Comparison of ENCODE assay signal across 31 cellular contexts in genomic region chr2:200851398-200852248, GRCh38. TPM values are rescaled to one million over a fixed set of nuclear protein-coding genes. Genes with fewer than 3 reads are reported as not detected.
DNase-seq lines count a peak whose midpoint lies in the region; ATAC-seq, FAIRE-seq and TF ChIP-seq lines count a peak whose summit lies in the region.
"Had no signal": no experiment of that assay in that cellular context is flagged by ENCODE, and none has a peak within 500 bp of the region (broad histone marks: within the 10 kb centered on the region; RNA-seq: fewer than 3 reads in every experiment).

No MANE protein-coding gene starts in this region.

- H3K4me3 ChIP-seq in CD8-positive, alpha-beta T cell (ENCODE audit: low read depth, low read length) = no peak overlapping the region
- H3K4me3 ChIP-seq in astrocyte (ENCODE audit: insufficient read depth, low read depth, low read length) = no peak overlapping the region
- H3K4me3 ChIP-seq: heart left ventricle, Peyer's patch, right atrium auricular region, SJSA1, tibial artery had no signal

- H3K27me3 ChIP-seq in CD8-positive, alpha-beta T cell (ENCODE audit: insufficient read depth, low read length) = no peaks in the 10 kb centered on the region
- no peaks in the 10 kb centered on the region for H3K27me3 ChIP-seq in astrocyte (ENCODE audit: insufficient read depth, low read length)
- H3K27me3 ChIP-seq: heart left ventricle, Peyer's patch, right atrium auricular region, SJSA1, tibial artery had no signal

- H3K4me2 ChIP-seq in astrocyte (ENCODE audit: low read length) = no peak overlapping the region

- no peak overlapping the region for H3K27ac ChIP-seq in CD8-positive, alpha-beta T cell (ENCODE audit: low read depth, low read length)
- no peak overlapping the region for H3K27ac ChIP-seq in astrocyte (ENCODE audit: low read depth, low read length)
- H3K27ac ChIP-seq: 22Rv1, epithelial cell of prostate, heart left ventricle, parathyroid adenoma, Peyer's patch, right atrium auricular region, SJSA1, tibial artery had no signal

- TF ChIP-seq CTCF in CD8-positive, alpha-beta T cell (IDR thresholded peaks at IDR 0.05) = no peak
- TF ChIP-seq CTCF in astrocyte (IDR thresholded peaks at IDR 0.05; ENCODE audit: insufficient read depth, low read depth, low read length) = no peak

- peaks cover 53% of the 10 kb centered on the region for H4K20me1 ChIP-seq in astrocyte (ENCODE audit: insufficient read depth, low read length)

- H3K4me1 Mint-ChIP-seq in CD8-positive, alpha-beta T cell (ENCODE audit: low read depth) = peaks cover 9% of the 10 kb centered on the region
- H3K4me1 Mint-ChIP-seq in astrocyte (ENCODE audit: low read depth, unreplicated experiment) = no peaks in the 10 kb centered on the region
- peaks cover 9 to 18% (median 12%) of the 10 kb centered on the region in 4 donors for H3K4me1 Mint-ChIP-seq in naive thymus-derived CD8-positive, alpha-beta T cell
- H3K4me1 Mint-ChIP-seq in T-helper 2 cell treated with Interferon-gamma antibody and Interleukin-4, amounts not matched to agents 5 μg/mL and 100 μg/mL, for 36 hours (ENCODE audit: low read depth) = peaks cover 3% of the 10 kb centered on the region

- peaks cover 53% of the 10 kb centered on the region for H3K36me3 ChIP-seq in CD8-positive, alpha-beta T cell (ENCODE audit: insufficient read depth, low read length)
- H3K36me3 ChIP-seq in astrocyte (ENCODE audit: insufficient read depth, low read length) = peaks cover 48% of the 10 kb centered on the region

- CTCF ChIA-PET in CD8-positive, alpha-beta T cell (lab: Charles Lee) = no interaction called here

- H3K4me3 Mint-ChIP-seq in CD8-positive, alpha-beta T cell = no peak overlapping the region
- H3K4me3 Mint-ChIP-seq in astrocyte (ENCODE audit: unreplicated experiment) = peak overlapping the region; percentile 40
- H3K4me3 Mint-ChIP-seq in naive thymus-derived CD8-positive, alpha-beta T cell = peak overlapping the region in 2 of 10 donors; percentile 20 to 41
- no peak overlapping the region for H3K4me3 Mint-ChIP-seq in T-helper 2 cell treated with Interferon-gamma antibody and Interleukin-4, amounts not matched to agents 5 μg/mL and 100 μg/mL, for 36 hours

- H3K27ac Mint-ChIP-seq in CD8-positive, alpha-beta T cell = peak overlapping the region; percentile 23
- H3K27ac Mint-ChIP-seq in astrocyte (ENCODE audit: unreplicated experiment) = no peak overlapping the region
- peak overlapping the region in 9 of 10 donors; percentile 0 to 81 (median 62) for H3K27ac Mint-ChIP-seq in naive thymus-derived CD8-positive, alpha-beta T cell
- H3K27ac Mint-ChIP-seq in T-helper 2 cell treated with Interferon-gamma antibody and Interleukin-4, amounts not matched to agents 5 μg/mL and 100 μg/mL, for 36 hours = no peak overlapping the region

- H3K9me3 ChIP-seq in CD8-positive, alpha-beta T cell (ENCODE audit: low read length) = no peaks in the 10 kb centered on the region
- H3K9me3 ChIP-seq in astrocyte (ENCODE audit: insufficient read depth, low read depth, low read length) = no peaks in the 10 kb centered on the region
- H3K9me3 ChIP-seq: Caco-2, heart left ventricle, Peyer's patch, right atrium auricular region, SJSA1, tibial artery had no signal

- DNase-seq in DMS 273 (lab: John Stamatoyannopoulos, UW; ENCODE audit: unreplicated experiment) (peak; percentile 24), DMS 273 treated with DMSO at 0.1 percent for 48 hours (lab: John Stamatoyannopoulos, UW) (no peak), astrocyte (ENCODE audit: low read depth) (no peak), CD1c-positive myeloid dendritic cell (ENCODE audit: extremely low spot score) (no peak)
- DNase-seq in CD8-positive, alpha-beta T cell = peak in 1 of 7 experiments; percentile 46
- DNase-seq in naive thymus-derived CD8-positive, alpha-beta T cell = no peak
- no peak for DNase-seq in effector CD8-positive, alpha-beta T cell (lab: John Stamatoyannopoulos, UW)
- DNase-seq in T-helper 2 cell treated with Interferon-gamma antibody and Interleukin-4, amounts not matched to agents 5 μg/mL and 100 μg/mL, for 36 hours (ENCODE audit: low spot score) = no peak
- DNase-seq: activated CD4-positive, alpha-beta T cell treated with anti-CD3 and anti-CD28 coated beads for 4 hours; activated naive CD4-positive, alpha-beta T cell treated with Interleukin-2 at 50 U/mL for 16 hours; activated T-cell treated with anti-CD3 and anti-CD28 coated beads, Interleukin-2, amount 50 U/mL, for 48 hours; aorta; Caco-2; central memory CD4-positive, alpha-beta T cell; dermis blood vessel endothelial cell; heart left ventricle; left colon; mesendoderm; NCI-H2171 treated with DMSO at 0.1 percent for 48 hours; NCI-H524 treated with DMSO at 0.1 percent for 48 hours; Peyer's patch; stimulated activated CD4-positive, alpha-beta T cell treated with anti-CD3 and anti-CD28 coated beads, Interleukin-12 subunit alpha, Interleukin-12 subunit beta, amount 100 ng/mL, for 4 hours; stimulated activated CD4-positive, alpha-beta T cell treated with anti-CD3 and anti-CD28 coated beads, Interleukin-4, amount 100 ng/mL, for 4 hours; stimulated activated naive CD8-positive, alpha-beta T cell treated with anti-CD3 and anti-CD28 coated beads, Interleukin-15, Interleukin-2, amounts not matched to agents 100 U/mL and 50 U/mL, for 24 hours; T-helper 1 cell; tibial artery had no signal

- POLR2A ChIA-PET in CD8-positive, alpha-beta T cell (lab: Charles Lee) = interaction anchor here (0.7 to 4.4 kb wide), 3 partner anchors 8 to 13 kb away, joined by 3 to 38 read pairs (median 29); partner anchors contain the start of gene CLK1
- POLR2A ChIA-PET in naive thymus-derived CD8-positive, alpha-beta T cell (lab: Charles Lee) = interaction anchor here (0.6 to 2.1 kb wide), 3 partner anchors 12 to 40 kb away, joined by 3 to 12 read pairs (median 4); partner anchors contain the start of genes BZW1 and CLK1

- H3K27me3 Mint-ChIP-seq in CD8-positive, alpha-beta T cell (ENCODE audit: low read depth) = no peaks in the 10 kb centered on the region
- no peaks in the 10 kb centered on the region for H3K27me3 Mint-ChIP-seq in astrocyte (ENCODE audit: low read depth, unreplicated experiment)
- H3K27me3 Mint-ChIP-seq in naive thymus-derived CD8-positive, alpha-beta T cell = no peaks in the 10 kb centered on the region
- no peaks in the 10 kb centered on the region for H3K27me3 Mint-ChIP-seq in T-helper 2 cell treated with Interferon-gamma antibody and Interleukin-4, amounts not matched to agents 5 μg/mL and 100 μg/mL, for 36 hours (ENCODE audit: low read depth)

- peak; percentile 9 for ATAC-seq in CD8-positive, alpha-beta T cell
- peak; percentile 3 to 15 for ATAC-seq in naive thymus-derived CD8-positive, alpha-beta T cell
- ATAC-seq: left colon; stimulated activated naive CD8-positive, alpha-beta T cell treated with anti-CD3 and anti-CD28 coated beads, Interleukin-15, Interleukin-2, amounts not matched to agents 100 U/mL and 50 U/mL, for 24 hours had no signal

- H3K9me3 Mint-ChIP-seq in CD8-positive, alpha-beta T cell = no peaks in the 10 kb centered on the region
- H3K9me3 Mint-ChIP-seq in astrocyte (ENCODE audit: unreplicated experiment) = peaks cover 1% of the 10 kb centered on the region
- H3K9me3 Mint-ChIP-seq in naive thymus-derived CD8-positive, alpha-beta T cell = no peaks in the 10 kb centered on the region
- H3K9me3 Mint-ChIP-seq in T-helper 2 cell treated with Interferon-gamma antibody and Interleukin-4, amounts not matched to agents 5 μg/mL and 100 μg/mL, for 36 hours = no peaks in the 10 kb centered on the region

- H3K4me1 ChIP-seq in CD8-positive, alpha-beta T cell (ENCODE audit: insufficient read depth, low read length) = no peaks in the 10 kb centered on the region
- no peaks in the 10 kb centered on the region for H3K4me1 ChIP-seq in astrocyte (ENCODE audit: insufficient read depth, low read length)
- H3K4me1 ChIP-seq: Caco-2, parathyroid adenoma, Peyer's patch, right atrium auricular region, SJSA1 had no signal

- FAIRE-seq in astrocyte (lab: Jason Lieb, UNC) = no peak

- H3K9ac ChIP-seq in astrocyte (ENCODE audit: low read length) = no peak overlapping the region
- H3K9ac ChIP-seq: parathyroid adenoma had no signal

- intact Hi-C loops in CD8-positive, alpha-beta T cell (cut with DNase I, micrococcal nuclease) = no loop called here

- peaks cover 5% of the 10 kb centered on the region for H3K79me2 ChIP-seq in astrocyte (ENCODE audit: insufficient read depth, low read length)
- H3K79me2 ChIP-seq: parathyroid adenoma had no signal

- H2AFZ ChIP-seq in astrocyte (ENCODE audit: low read depth, low read length) = no peak overlapping the region
- H2AFZ ChIP-seq: parathyroid adenoma had no signal

- peaks cover 63% of the 10 kb centered on the region for H3K36me3 Mint-ChIP-seq in CD8-positive, alpha-beta T cell
- H3K36me3 Mint-ChIP-seq in astrocyte (ENCODE audit: low read depth, unreplicated experiment) = peaks cover 18% of the 10 kb centered on the region
- peaks cover 8 to 64% (median 42%) of the 10 kb centered on the region in 3 donors for H3K36me3 Mint-ChIP-seq in naive thymus-derived CD8-positive, alpha-beta T cell
- peaks cover 49% of the 10 kb centered on the region for H3K36me3 Mint-ChIP-seq in T-helper 2 cell treated with Interferon-gamma antibody and Interleukin-4, amounts not matched to agents 5 μg/mL and 100 μg/mL, for 36 hours (ENCODE audit: low read depth)

RNA-seq across cellular contexts. Expression of gene CLK1, which starts 12.8 kb away (rescaled TPM):
- 1,000 to 10,000 TPM; 1,353 to 1,404 TPM for total RNA-seq in CD8-positive, alpha-beta T cell
- total RNA-seq in astrocyte = 46.2 and 48.9 TPM in 2 replicates
- total RNA-seq in naive thymus-derived CD8-positive, alpha-beta T cell = 100 to 1,000 TPM; 348 to 356 TPM
- polyA plus RNA-seq in naive thymus-derived CD8-positive, alpha-beta T cell = 10 to 100 TPM; 13.6 to 45.3 (median 15.5) TPM

RNA-seq across cellular contexts. Expression of gene PPIL3, which starts 37.3 kb away (rescaled TPM):
- total RNA-seq in CD8-positive, alpha-beta T cell = 10 to 100 TPM; 48.6 to 51.0 TPM
- 34.6 and 34.8 TPM in 2 replicates for total RNA-seq in astrocyte
- total RNA-seq in naive thymus-derived CD8-positive, alpha-beta T cell = 10 to 100 TPM; 41.0 to 42.6 TPM
- polyA plus RNA-seq in naive thymus-derived CD8-positive, alpha-beta T cell = 10 to 100 TPM; 22.3 to 38.3 (median 29.6) TPM

RNA-seq across cellular contexts. Expression of gene NIF3L1, which starts 37.5 kb away (rescaled TPM):
- total RNA-seq in CD8-positive, alpha-beta T cell = 1 to 10 TPM; 3.8 to 4.9 TPM
- total RNA-seq in astrocyte = 17.4 and 17.8 TPM in 2 replicates
- 10 to 100 TPM; 32.1 to 37.3 TPM for total RNA-seq in naive thymus-derived CD8-positive, alpha-beta T cell
- 10 to 100 TPM; 15.6 to 24.0 (median 18.7) TPM for polyA plus RNA-seq in naive thymus-derived CD8-positive, alpha-beta T cell

RNA-seq across cellular contexts. Expression of gene BZW1, which starts 39.9 kb away (rescaled TPM):
- 100 to 1,000 TPM; 330 to 338 TPM for total RNA-seq in CD8-positive, alpha-beta T cell
- total RNA-seq in astrocyte = 311 and 322 TPM in 2 replicates
- total RNA-seq in naive thymus-derived CD8-positive, alpha-beta T cell = 100 to 1,000 TPM; 175 to 204 TPM
- polyA plus RNA-seq in naive thymus-derived CD8-positive, alpha-beta T cell = 100 to 1,000 TPM; 222 to 285 (median 243) TPM

Comparison
In these comparisons a context has a peak if more than half of its experiments do, and no peak if none do; other contexts are left out.
1. H3K27ac Mint-ChIP-seq: peak in CD8-positive, alpha-beta T cell (single experiment) and naive thymus-derived CD8-positive, alpha-beta T cell (9 of 10); none in astrocyte (single experiment) and T-helper 2 cell treated with Interferon-gamma antibody and Interleukin-4, amounts not matched to agents 5 μg/mL and 100 μg/mL, for 36 hours (single experiment).